ENCODE assay signal across 1 cellular context in the genomic region with DNA sequence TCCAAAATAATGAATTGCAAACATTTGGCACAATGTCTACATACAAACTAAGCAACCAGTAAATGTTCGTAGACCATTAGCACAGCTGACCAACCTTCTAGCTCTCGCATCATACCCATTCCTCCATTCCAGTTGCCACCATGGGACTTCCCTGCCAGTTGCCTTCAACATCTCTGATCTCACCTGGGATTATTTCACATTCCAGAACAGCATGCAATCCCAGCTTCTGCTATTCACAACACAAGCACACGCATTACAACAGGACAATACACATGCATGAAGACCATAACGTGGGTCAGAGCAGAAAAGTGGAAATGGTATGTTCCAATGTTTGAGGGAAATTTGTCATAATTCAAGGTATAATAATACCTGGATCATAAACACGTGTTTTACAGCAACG.
TF ChIP-seq lines count a peak whose summit lies in the region.

No MANE protein-coding gene starts in this region.

TF ChIP-seq in H1, 55 proteins besides CTCF, POLR2A, EP300 and RAD21 (continued from another document):
- TF ChIP-seq SIRT6 (IDR thresholded peaks at IDR 0.05; ENCODE audit: low read length), result no peak
- no peak for TF ChIP-seq USF2 (IDR thresholded peaks at IDR 0.05; ENCODE audit: low read length)
- TF ChIP-seq NANOG (IDR thresholded peaks at IDR 0.05; ENCODE audit: insufficient read depth, low read depth, low read length, poor library complexity, severe bottlenecking), result no peak
- peak; percentile 63; the same call in 1 of the 2 replicates for TF ChIP-seq TEAD4 (IDR thresholded peaks at IDR 0.05; ENCODE audit: low read depth, low read length)
